In the genomic region with DNA sequence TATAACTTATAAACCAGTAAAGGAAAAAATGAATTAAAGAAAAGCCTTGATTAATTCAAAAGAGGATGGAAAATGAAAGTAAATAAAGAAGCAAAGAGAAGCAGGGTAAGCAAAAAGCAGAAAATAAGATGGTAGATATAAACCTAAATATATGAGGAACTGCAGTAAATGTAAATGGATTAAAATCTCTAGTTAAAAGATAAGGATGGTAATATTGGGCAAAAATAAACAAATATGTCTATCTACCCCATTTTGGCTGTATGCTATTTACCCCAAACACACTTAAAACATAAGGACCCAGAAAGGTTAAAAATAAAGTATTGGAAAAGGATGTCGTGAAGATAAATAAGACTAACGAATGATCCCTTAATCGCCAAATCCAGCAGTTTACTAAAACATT, we compare ENCODE assay signal across 8 cellular contexts.
"Had no signal": no experiment of that assay in that cellular context is flagged by ENCODE, and none has a peak within 500 bp of the region (broad histone marks: within the 10 kb centered on the region; RNA-seq: fewer than 3 reads in every experiment).

No MANE protein-coding gene starts in this region.

- ATAC-seq: GM12878 had no signal

- H3K4me3 ChIP-seq: GM12878 had no signal

- FAIRE-seq: G401.6, GM12878, GM12891, GM12892, GM18507, GM19239 had no signal

- DNase-seq: GDM1, GF-D8 had no signal
